ENCODE assay signal across 15 cellular contexts in genomic region chr1:157269656-157270375, GRCh38.
DNase-seq lines count a peak whose midpoint lies in the region; ATAC-seq and TF ChIP-seq lines count a peak whose summit lies in the region.
"Had no signal": no experiment of that assay in that cellular context is flagged by ENCODE, and none has a peak within 500 bp of the region (broad histone marks: within the 10 kb centered on the region; RNA-seq: fewer than 3 reads in every experiment).

No MANE protein-coding gene starts in this region.

- POLR2A ChIA-PET in WTC11 (lab: Charles Lee): no interaction called here

- no peaks in the 10 kb centered on the region for H3K4me1 ChIP-seq in Peyer's patch

- H3K4me3 Mint-ChIP-seq in WTC11: no peak overlapping the region
- H3K4me3 Mint-ChIP-seq: activated CD8-positive, alpha-beta T cell treated with anti-CD3 and anti-CD28 coated beads for 36 hours; activated naive CD4-positive, alpha-beta T cell treated with anti-CD3 and anti-CD28 coated beads, Interleukin-2, amount 10 ng/mL, durations not matched to agents 7 days and 5 days; immature natural killer cell had no signal

- H3K27me3 ChIP-seq in Peyer's patch: no peaks in the 10 kb centered on the region
- H3K27me3 ChIP-seq: thyroid gland had no signal

- no peaks in the 10 kb centered on the region for H3K36me3 ChIP-seq in Peyer's patch
- H3K36me3 ChIP-seq: thyroid gland had no signal

- H3K4me3 ChIP-seq in GM12864 (ENCODE audit: low read depth, low read length): no peak overlapping the region
- H3K4me3 ChIP-seq in Peyer's patch: no peak overlapping the region
- H3K4me3 ChIP-seq: thyroid gland had no signal

- no peak for TF ChIP-seq POLR2A in Peyer's patch (IDR thresholded peaks at IDR 0.05)

- CTCF ChIA-PET in WTC11 (lab: Charles Lee): no interaction called here

- H3K27ac ChIP-seq in Peyer's patch (no peak overlapping the region), caudate nucleus (ENCODE audit: low read depth, low read length) (no peak overlapping the region)
- H3K27ac ChIP-seq: thyroid gland had no signal

- no peaks in the 10 kb centered on the region for H3K4me1 Mint-ChIP-seq in WTC11
- H3K4me1 Mint-ChIP-seq: activated naive CD4-positive, alpha-beta T cell treated with anti-CD3 and anti-CD28 coated beads, Interleukin-2, amount 10 ng/mL, durations not matched to agents 7 days and 5 days; immature natural killer cell had no signal

- ATAC-seq in GM19395 (IDR thresholded peaks at IDR 0.05; ENCODE audit: unreplicated experiment): peak; percentile 61
- peak; percentile 73 for ATAC-seq in HG03064 (IDR thresholded peaks at IDR 0.05; ENCODE audit: low read depth, unreplicated experiment)
- no peak for ATAC-seq in WTC11
- ATAC-seq: activated CD8-positive, alpha-beta T cell treated with anti-CD3 and anti-CD28 coated beads for 36 hours; sciatic nerve had no signal

- H3K27me3 Mint-ChIP-seq in WTC11 (ENCODE audit: low read depth): peaks cover 5% of the 10 kb centered on the region

- TF ChIP-seq CTCF in GM12864 (IDR thresholded peaks at IDR 0.05; ENCODE audit: low read depth, low read length, missing control alignments) (no peak), Peyer's patch (IDR thresholded peaks at IDR 0.05) (no peak), WTC11 (IDR thresholded peaks at IDR 0.05) (no peak)

- no peak overlapping the region for H3K27ac Mint-ChIP-seq in WTC11
- H3K27ac Mint-ChIP-seq: activated CD8-positive, alpha-beta T cell treated with anti-CD3 and anti-CD28 coated beads for 36 hours; activated naive CD4-positive, alpha-beta T cell treated with anti-CD3 and anti-CD28 coated beads, Interleukin-2, amount 10 ng/mL, durations not matched to agents 7 days and 5 days; immature natural killer cell had no signal

- H3K9me3 ChIP-seq in Peyer's patch: no peaks in the 10 kb centered on the region
- H3K9me3 ChIP-seq: thyroid gland had no signal

- H3K9me3 Mint-ChIP-seq in WTC11: no peaks in the 10 kb centered on the region
- H3K9me3 Mint-ChIP-seq: activated CD8-positive, alpha-beta T cell treated with anti-CD3 and anti-CD28 coated beads for 36 hours; activated naive CD4-positive, alpha-beta T cell treated with anti-CD3 and anti-CD28 coated beads, Interleukin-2, amount 10 ng/mL, durations not matched to agents 7 days and 5 days; immature natural killer cell had no signal

- no peaks in the 10 kb centered on the region for H3K36me3 Mint-ChIP-seq in WTC11
- H3K36me3 Mint-ChIP-seq: activated naive CD4-positive, alpha-beta T cell treated with anti-CD3 and anti-CD28 coated beads, Interleukin-2, amount 10 ng/mL, durations not matched to agents 7 days and 5 days; immature natural killer cell had no signal

- DNase-seq in GM12864 (ENCODE audit: low read depth) (peak; percentile 12), Peyer's patch (peak in 2 of 3 donors; percentile 28 to 51), nucleus accumbens (lab: John Stamatoyannopoulos, UW) (no peak), WTC11 (ENCODE audit: low spot score) (no peak), caudate nucleus (lab: John Stamatoyannopoulos, UW) (no peak), UCSD-AML1 (lab: John Stamatoyannopoulos, UW; ENCODE audit: unreplicated experiment) (no peak)
- DNase-seq: activated CD8-positive, alpha-beta T cell treated with anti-CD3 and anti-CD28 coated beads for 36 hours; activated naive CD4-positive, alpha-beta T cell treated with anti-CD3 and anti-CD28 coated beads, Interleukin-2, amount 10 ng/mL, durations not matched to agents 7 days and 5 days; DMS79 treated with DMSO at 0.1 percent for 48 hours; immature natural killer cell; NCI-H524 had no signal

TF ChIP-seq in WTC11, 78 proteins besides CTCF, POLR2A, EP300 and RAD21:
- no peak for TF ChIP-seq ZNF121 (CRISPR knock-in tag; IDR thresholded peaks at IDR 0.05)
- TF ChIP-seq ZNF671 (CRISPR knock-in tag; IDR thresholded peaks at IDR 0.05): no peak
- no peak for TF ChIP-seq SMAD4 (CRISPR knock-in tag; IDR thresholded peaks at IDR 0.05)
- no peak for TF ChIP-seq AR (CRISPR knock-in tag; IDR thresholded peaks at IDR 0.05)
- no peak for TF ChIP-seq CDX4 (CRISPR knock-in tag; IDR thresholded peaks at IDR 0.05; ENCODE audit: borderline replicate concordance)
- no peak for TF ChIP-seq FOXJ3 (CRISPR knock-in tag; IDR thresholded peaks at IDR 0.05; ENCODE audit: borderline replicate concordance)
- no peak for TF ChIP-seq E2F1 (CRISPR knock-in tag; IDR thresholded peaks at IDR 0.05)
- no peak for TF ChIP-seq ZBTB21 (CRISPR knock-in tag; IDR thresholded peaks at IDR 0.05; ENCODE audit: borderline replicate concordance)
- TF ChIP-seq FOXP4 (CRISPR knock-in tag; IDR thresholded peaks at IDR 0.05): no peak
- TF ChIP-seq ZNF512 (CRISPR knock-in tag; IDR thresholded peaks at IDR 0.05; ENCODE audit: borderline replicate concordance): no peak
- TF ChIP-seq TCF7 (CRISPR knock-in tag; IDR thresholded peaks at IDR 0.05; ENCODE audit: low read depth): no peak
- TF ChIP-seq GRHL2 (CRISPR knock-in tag; IDR thresholded peaks at IDR 0.05; ENCODE audit: insufficient replicate concordance, severe bottlenecking): no peak

Comparison
In these comparisons a context has a peak if more than half of its experiments do, and no peak if none do; other contexts are left out.
1. DNase-seq: peak in GM12864 (single experiment) and Peyer's patch (2 of 3); none in nucleus accumbens (0 of 56), WTC11 (single experiment), caudate nucleus (0 of 61) and UCSD-AML1 (single experiment).